2 cellular contexts compared by ENCODE assay signal in the genomic region with DNA sequence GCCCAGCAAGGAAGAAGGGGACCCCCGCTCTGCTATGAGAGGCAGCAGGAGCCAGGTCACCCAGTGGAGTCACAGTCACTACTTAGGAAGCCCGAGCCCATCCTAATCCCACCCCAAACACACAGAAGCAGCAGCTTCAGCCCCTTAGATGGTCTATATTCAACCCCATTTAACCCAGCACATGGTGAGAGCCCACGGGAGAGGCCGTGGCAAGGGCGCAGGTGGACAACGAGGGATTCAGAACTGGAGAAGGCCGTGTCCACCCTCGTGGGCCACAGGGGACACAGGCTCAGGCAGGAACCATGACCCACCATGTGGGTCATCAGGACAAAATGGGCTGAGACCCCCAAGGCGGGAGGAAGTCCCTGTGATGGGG.
TF ChIP-seq lines count a peak whose summit lies in the region.

No MANE protein-coding gene starts in this region.

TF ChIP-seq in IMR-90, 13 proteins besides CTCF, POLR2A, EP300 and RAD21:
- TF ChIP-seq BHLHE40 (IDR thresholded peaks at IDR 0.05; ENCODE audit: low read depth, low read length) = no peak
- no peak for TF ChIP-seq CEBPB (IDR thresholded peaks at IDR 0.05; ENCODE audit: low read depth, low read length)
- no peak for TF ChIP-seq RCOR1 (IDR thresholded peaks at IDR 0.05; ENCODE audit: insufficient replicate concordance, low read length)
- TF ChIP-seq, protein P1, sequence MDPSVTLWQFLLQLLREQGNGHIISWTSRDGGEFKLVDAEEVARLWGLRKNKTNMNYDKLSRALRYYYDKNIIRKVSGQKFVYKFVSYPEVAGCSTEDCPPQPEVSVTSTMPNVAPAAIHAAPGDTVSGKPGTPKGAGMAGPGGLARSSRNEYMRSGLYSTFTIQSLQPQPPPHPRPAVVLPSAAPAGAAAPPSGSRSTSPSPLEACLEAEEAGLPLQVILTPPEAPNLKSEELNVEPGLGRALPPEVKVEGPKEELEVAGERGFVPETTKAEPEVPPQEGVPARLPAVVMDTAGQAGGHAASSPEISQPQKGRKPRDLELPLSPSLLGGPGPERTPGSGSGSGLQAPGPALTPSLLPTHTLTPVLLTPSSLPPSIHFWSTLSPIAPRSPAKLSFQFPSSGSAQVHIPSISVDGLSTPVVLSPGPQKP (IDR thresholded peaks at IDR 0.05; ENCODE audit: borderline replicate concordance, low read depth, low read length) = no peak
- TF ChIP-seq MAZ (IDR thresholded peaks at IDR 0.05; ENCODE audit: borderline replicate concordance, low read depth, low read length) = no peak
- TF ChIP-seq MXI1 (IDR thresholded peaks at IDR 0.05; ENCODE audit: borderline replicate concordance, low read depth, low read length) = no peak
- TF ChIP-seq, protein P2, sequence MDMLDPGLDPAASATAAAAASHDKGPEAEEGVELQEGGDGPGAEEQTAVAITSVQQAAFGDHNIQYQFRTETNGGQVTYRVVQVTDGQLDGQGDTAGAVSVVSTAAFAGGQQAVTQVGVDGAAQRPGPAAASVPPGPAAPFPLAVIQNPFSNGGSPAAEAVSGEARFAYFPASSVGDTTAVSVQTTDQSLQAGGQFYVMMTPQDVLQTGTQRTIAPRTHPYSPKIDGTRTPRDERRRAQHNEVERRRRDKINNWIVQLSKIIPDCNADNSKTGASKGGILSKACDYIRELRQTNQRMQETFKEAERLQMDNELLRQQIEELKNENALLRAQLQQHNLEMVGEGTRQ (IDR thresholded peaks at IDR 0.05; ENCODE audit: low read depth, low read length) = no peak
- no peak for TF ChIP-seq RFX5 (IDR thresholded peaks at IDR 0.05; ENCODE audit: low read depth, low read length)
- TF ChIP-seq SMC3 (IDR thresholded peaks at IDR 0.05; ENCODE audit: low read depth, low read length) = no peak
- no peak for TF ChIP-seq NFE2L2 (IDR thresholded peaks at IDR 0.05; ENCODE audit: low read depth, low read length)
- no peak for TF ChIP-seq MAFK (IDR thresholded peaks at IDR 0.05; ENCODE audit: low read depth, low read length)
- TF ChIP-seq CHD1 (IDR thresholded peaks at IDR 0.05; ENCODE audit: low read depth, low read length) = no peak
- no peak for TF ChIP-seq FOS (IDR thresholded peaks at IDR 0.05; ENCODE audit: low read depth, low read length)
TF ChIP-seq in IMR-90: peak in this region for 0.

TF ChIP-seq in GM12878, 131 proteins besides CTCF, POLR2A, EP300 and RAD21:
- no peak for TF ChIP-seq SUZ12 (IDR thresholded peaks at IDR 0.05; ENCODE audit: unreplicated experiment)
- TF ChIP-seq ZNF274 (IDR thresholded peaks at IDR 0.05; ENCODE audit: insufficient read depth, insufficient read length) = no peak
- TF ChIP-seq, protein P3, sequence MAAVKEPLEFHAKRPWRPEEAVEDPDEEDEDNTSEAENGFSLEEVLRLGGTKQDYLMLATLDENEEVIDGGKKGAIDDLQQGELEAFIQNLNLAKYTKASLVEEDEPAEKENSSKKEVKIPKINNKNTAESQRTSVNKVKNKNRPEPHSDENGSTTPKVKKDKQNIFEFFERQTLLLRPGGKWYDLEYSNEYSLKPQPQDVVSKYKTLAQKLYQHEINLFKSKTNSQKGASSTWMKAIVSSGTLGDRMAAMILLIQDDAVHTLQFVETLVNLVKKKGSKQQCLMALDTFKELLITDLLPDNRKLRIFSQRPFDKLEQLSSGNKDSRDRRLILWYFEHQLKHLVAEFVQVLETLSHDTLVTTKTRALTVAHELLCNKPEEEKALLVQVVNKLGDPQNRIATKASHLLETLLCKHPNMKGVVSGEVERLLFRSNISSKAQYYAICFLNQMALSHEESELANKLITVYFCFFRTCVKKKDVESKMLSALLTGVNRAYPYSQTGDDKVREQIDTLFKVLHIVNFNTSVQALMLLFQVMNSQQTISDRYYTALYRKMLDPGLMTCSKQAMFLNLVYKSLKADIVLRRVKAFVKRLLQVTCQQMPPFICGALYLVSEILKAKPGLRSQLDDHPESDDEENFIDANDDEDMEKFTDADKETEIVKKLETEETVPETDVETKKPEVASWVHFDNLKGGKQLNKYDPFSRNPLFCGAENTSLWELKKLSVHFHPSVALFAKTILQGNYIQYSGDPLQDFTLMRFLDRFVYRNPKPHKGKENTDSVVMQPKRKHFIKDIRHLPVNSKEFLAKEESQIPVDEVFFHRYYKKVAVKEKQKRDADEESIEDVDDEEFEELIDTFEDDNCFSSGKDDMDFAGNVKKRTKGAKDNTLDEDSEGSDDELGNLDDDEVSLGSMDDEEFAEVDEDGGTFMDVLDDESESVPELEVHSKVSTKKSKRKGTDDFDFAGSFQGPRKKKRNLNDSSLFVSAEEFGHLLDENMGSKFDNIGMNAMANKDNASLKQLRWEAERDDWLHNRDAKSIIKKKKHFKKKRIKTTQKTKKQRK (IDR thresholded peaks at IDR 0.05; ENCODE audit: low read depth, low read length) = no peak
- TF ChIP-seq ETV6 (conservative IDR thresholded peaks at IDR 0.05 in 1 of 2, IDR thresholded peaks at IDR 0.05 in 1 of 2; ENCODE audit: borderline replicate concordance in 1 of 2, low read depth in 1 of 2) = no peak
- no peak for TF ChIP-seq JUNB (IDR thresholded peaks at IDR 0.05)
- no peak for TF ChIP-seq HCFC1 (IDR thresholded peaks at IDR 0.05; ENCODE audit: low read length)
